25 cellular contexts compared by ENCODE assay signal in the genomic region with DNA sequence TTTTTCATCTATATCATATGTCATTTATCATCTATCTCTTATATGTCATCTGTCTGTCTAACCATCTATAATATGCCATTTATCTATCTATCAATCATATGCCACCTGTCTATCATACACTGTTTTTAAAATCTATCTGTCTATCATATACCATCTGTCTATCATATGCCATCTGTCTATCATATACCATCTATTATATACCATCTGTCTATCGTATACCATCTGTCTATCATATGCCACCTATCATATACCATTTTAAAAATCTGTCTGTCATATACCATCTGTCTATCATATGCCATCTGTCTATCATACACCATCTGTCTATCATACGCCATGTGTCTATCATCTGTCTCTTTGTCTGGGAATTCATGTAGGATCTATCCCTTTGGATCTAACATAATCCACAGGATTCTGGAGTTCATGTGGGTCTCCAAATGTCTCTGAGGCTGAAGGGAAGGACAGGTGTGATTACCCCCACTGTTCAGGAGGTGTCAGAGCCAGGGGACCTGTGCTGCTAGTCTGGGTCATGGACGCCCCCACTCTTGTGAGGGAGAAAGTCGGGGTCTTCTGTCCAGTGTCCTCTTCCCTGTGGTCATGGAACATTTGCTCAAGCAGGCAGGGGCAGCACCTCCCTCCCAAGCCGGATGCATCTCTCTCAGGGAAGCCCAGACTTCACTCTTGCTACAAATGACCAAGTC. TPM values are rescaled to one million over a fixed set of nuclear protein-coding genes. Genes with fewer than 3 reads are reported as not detected.
"Had no signal": no experiment of that assay in that cellular context is flagged by ENCODE, and none has a peak within 500 bp of the region (broad histone marks: within the 10 kb centered on the region; RNA-seq: fewer than 3 reads in every experiment).

No MANE protein-coding gene starts in this region.

- H3K4me1 ChIP-seq: SJCRH30 had no signal

- H3K36me3 Mint-ChIP-seq: activated naive CD4-positive, alpha-beta T cell treated with anti-CD3 and anti-CD28 coated beads, Interleukin-2, amount 10 ng/mL, durations not matched to agents 7 days and 5 days; activated naive CD8-positive, alpha-beta T cell treated with anti-CD3 and anti-CD28 coated beads for 36 hours had no signal

- H3K4me1 Mint-ChIP-seq: activated naive CD4-positive, alpha-beta T cell treated with anti-CD3 and anti-CD28 coated beads, Interleukin-2, amount 10 ng/mL, durations not matched to agents 7 days and 5 days; activated naive CD8-positive, alpha-beta T cell treated with anti-CD3 and anti-CD28 coated beads for 36 hours had no signal

- H3K4me3 ChIP-seq: cardiac muscle cell, SJCRH30 had no signal

- H3K9me3 Mint-ChIP-seq: activated CD8-positive, alpha-beta T cell treated with anti-CD3 and anti-CD28 coated beads for 36 hours; activated naive CD4-positive, alpha-beta T cell treated with anti-CD3 and anti-CD28 coated beads, Interleukin-2, amount 10 ng/mL, durations not matched to agents 7 days and 5 days; activated T-cell treated with anti-CD3 and anti-CD28 coated beads, Interleukin-2, amount 50 U/mL, for 24 hours had no signal

- H3K4me3 Mint-ChIP-seq: activated CD8-positive, alpha-beta T cell treated with anti-CD3 and anti-CD28 coated beads for 36 hours; activated naive CD4-positive, alpha-beta T cell treated with anti-CD3 and anti-CD28 coated beads, Interleukin-2, amount 10 ng/mL, durations not matched to agents 7 days and 5 days; activated naive CD8-positive, alpha-beta T cell treated with anti-CD3 and anti-CD28 coated beads for 36 hours; activated T-cell treated with anti-CD3 and anti-CD28 coated beads, Interleukin-2, amount 50 U/mL, for 24 hours; T-helper 1 cell treated with Interleukin-12 subunit alpha and Interleukin-12 subunit beta and Interleukin-4 antibody, amounts not matched to agents 30 μg/mL and 1 μg/mL, for 36 hours had no signal

- H3K27ac Mint-ChIP-seq: activated CD8-positive, alpha-beta T cell treated with anti-CD3 and anti-CD28 coated beads for 36 hours; activated naive CD4-positive, alpha-beta T cell treated with anti-CD3 and anti-CD28 coated beads, Interleukin-2, amount 10 ng/mL, durations not matched to agents 7 days and 5 days; activated naive CD8-positive, alpha-beta T cell treated with anti-CD3 and anti-CD28 coated beads for 36 hours; activated T-cell treated with anti-CD3 and anti-CD28 coated beads, Interleukin-2, amount 50 U/mL, for 24 hours; T-helper 1 cell treated with Interleukin-12 subunit alpha and Interleukin-12 subunit beta and Interleukin-4 antibody, amounts not matched to agents 30 μg/mL and 1 μg/mL, for 36 hours had no signal

- ATAC-seq: activated CD4-positive, CD25-positive, alpha-beta regulatory T cell treated with anti-CD3 and anti-CD28 coated beads, Interleukin-2, amount 50 U/mL, for 24 hours; activated CD8-positive, alpha-beta T cell treated with anti-CD3 and anti-CD28 coated beads for 36 hours; Panc1 had no signal

- H3K27ac ChIP-seq: brain microvascular endothelial cell, cardiac muscle cell, RWPE1, SJCRH30 had no signal

- DNase-seq: activated CD4-positive, alpha-beta T cell treated with anti-CD3 and anti-CD28 coated beads for 4 hours; activated CD8-positive, alpha-beta T cell treated with anti-CD3 and anti-CD28 coated beads for 36 hours; activated gamma-delta T cell treated with Interleukin-2 at 50 U/mL for 16 hours; activated naive CD4-positive, alpha-beta T cell treated with anti-CD3 and anti-CD28 coated beads, Interleukin-2, amount 10 ng/mL, durations not matched to agents 7 days and 5 days; activated naive CD8-positive, alpha-beta T cell treated with anti-CD3 and anti-CD28 coated beads for 36 hours; brain microvascular endothelial cell; Kasumi-1; KBM-7; NCI-H1105 treated with DMSO at 0.1 percent for 48 hours; NCI-H146; NCI-H187 treated with DMSO at 0.1 percent for 48 hours; NCI-H510A treated with DMSO at 0.1 percent for 48 hours; NCI-H69; NK-92 treated with Interleukin-12 subunit alpha and Interleukin-12 subunit beta, amount 100 ng/mL, for 24 hours; OCI-M1; Right ventricle myocardium superior; SJCRH30; SK-N-SH; SW 1271 had no signal

- H3K36me3 ChIP-seq: brain microvascular endothelial cell, cardiac muscle cell, SJCRH30 had no signal

- H3K9me3 ChIP-seq: SJCRH30, SK-N-SH had no signal

RNA-seq across cellular contexts. Expression of a gene that starts 36.9 kb away (rescaled TPM):
- total RNA-seq: activated CD8-positive, alpha-beta T cell treated with anti-CD3 and anti-CD28 coated beads for 36 hours; activated naive CD8-positive, alpha-beta T cell treated with anti-CD3 and anti-CD28 coated beads for 36 hours; SJCRH30 had no signal
